ENCODE assay signal across 8 cellular contexts in genomic region chr16:30354423-30355143, GRCh38. TPM values are rescaled to one million over a fixed set of nuclear protein-coding genes. Genes with fewer than 3 reads are reported as not detected.
DNase-seq lines count a peak whose midpoint lies in the region; ATAC-seq, FAIRE-seq and TF ChIP-seq lines count a peak whose summit lies in the region.

No MANE protein-coding gene starts in this region.

- CTCF ChIA-PET in K562 (lab: Yijun Ruan, JAX; ENCODE audit: low intra/inter-chr PET ratio), result no interaction called here

- H3K4me1 ChIP-seq in HUES48 (ENCODE audit: control insufficient read depth, insufficient read depth, low read length), result peaks cover 7% of the 10 kb centered on the region; the same call in 1 of the 2 replicates
- H3K4me1 ChIP-seq in K562 (replicated peaks in 1 of 2; ENCODE audit: control insufficient read depth in 2 of 2, insufficient read depth in 2 of 2, low read length in 2 of 2), result peaks cover 13 to 49% of the 10 kb centered on the region in 2 experiments; a peak in 4 of 5 replicates
- H3K4me1 ChIP-seq in thoracic aorta (ENCODE audit: control insufficient read depth in 1 of 2, low read depth in 2 of 2), result peaks cover 28 to 50% of the 10 kb centered on the region in 2 donors

- H3K27ac ChIP-seq in HUES48 (ENCODE audit: low read depth, low read length), result peak overlapping the region; percentile 97
- H3K27ac ChIP-seq in K562 (ENCODE audit: extremely low read depth, low read depth, low read length), result peak overlapping the region; percentile 99
- H3K27ac ChIP-seq in thoracic aorta, result peak overlapping the region; percentile 88 to 95

- H3K4me2 ChIP-seq in K562 (ENCODE audit: insufficient read depth, low read length), result peak overlapping the region; percentile 99

- intact Hi-C loops in K562 (cut with micrococcal nuclease), result loop anchor here (2.0 to 5.0 kb wide), 2 partner anchors 16 to 53 kb away; partner anchors contain the start of genes TBC1D10B and ZNF771

- TF ChIP-seq CTCF in K562 (IDR thresholded peaks at IDR 0.05 in 2 of 3, conservative IDR thresholded peaks at IDR 0.05 in 1 of 3; ENCODE audit: insufficient read depth in 2 of 3, low read depth in 1 of 3, low read length in 3 of 3), result no peak
- no peak for TF ChIP-seq CTCF in thoracic aorta (IDR thresholded peaks at IDR 0.05)

- no peak for TF ChIP-seq EP300 in K562 (IDR thresholded peaks at IDR 0.05; ENCODE audit: low read length)

- POLR2A ChIA-PET in K562 (lab: Yijun Ruan, JAX), result interaction anchor here (0.5 to 8.2 kb wide), 11 partner anchors 10 to 383 kb away, joined by 3 to 77 read pairs (median 5); partner anchors contain the start of genes TBC1D10B and ZNF771

- peaks cover 65% of the 10 kb centered on the region for H3K36me3 ChIP-seq in HUES48 (ENCODE audit: control insufficient read depth, insufficient read depth, low read length)
- H3K36me3 ChIP-seq in K562 (ENCODE audit: control insufficient read depth, insufficient read depth, low read length), result peaks cover 70% of the 10 kb centered on the region; the same call in 2 of the 3 replicates
- peaks cover 50% of the 10 kb centered on the region for H3K36me3 ChIP-seq in thoracic aorta

- H3K9me3 ChIP-seq in HUES48 (ENCODE audit: control insufficient read depth, insufficient read depth, low read length) (no peaks in the 10 kb centered on the region), K562 (replicated peaks; ENCODE audit: control insufficient read depth, insufficient read depth, low read depth, low read length) (no peaks in the 10 kb centered on the region), thoracic aorta (no peaks in the 10 kb centered on the region)

- TSS peak; percentile 66 for BruUV-seq in K562 (replicated peaks; lab: Mats Ljungman, UMichigan)

- WGBS in K562 (ENCODE audit: insufficient coverage, low coverage, missing lambda C conversion rate), result 1% methylated on average over 21 of the region's 36 CpGs

- H3K27me3 ChIP-seq in HUES48 (ENCODE audit: control insufficient read depth, insufficient read depth, low read length), result no peaks in the 10 kb centered on the region
- no peaks in the 10 kb centered on the region for H3K27me3 ChIP-seq in K562 (ENCODE audit: control insufficient read depth in 2 of 2, insufficient read depth in 2 of 2, low read length in 2 of 2)
- no peaks in the 10 kb centered on the region for H3K27me3 ChIP-seq in thoracic aorta (replicated peaks; ENCODE audit: insufficient read depth)

- peak; percentile 15 for FAIRE-seq in K562 (lab: Jason Lieb, UNC)

- ATAC-seq in K562 (peak; percentile 43), left lobe of liver (peak; percentile 21), thoracic aorta (ENCODE audit: insufficient number of reproducible peaks, low FRiP score, low read depth) (no peak)

- in situ Hi-C loops in K562 (cut with MboI), result loop anchor here (25.0 kb wide), 1 partner anchor 892 kb away; the partner anchor contains the start of genes BOLA2, SLX1B and SULT1A4

- H3K9ac ChIP-seq in HUES48 (ENCODE audit: low read depth, low read length) (peak overlapping the region; percentile 93), K562 (ENCODE audit: insufficient read depth in 1 of 2, low read depth in 2 of 2, low read length in 2 of 2) (peak overlapping the region; percentile 96)

- H4K20me1 ChIP-seq in K562 (replicated peaks; ENCODE audit: control insufficient read depth, insufficient read depth, low read length), result no peaks in the 10 kb centered on the region

- TF ChIP-seq RAD21 in K562 (CRISPR knock-in tag; conservative IDR thresholded peaks at IDR 0.05 in 1 of 2, IDR thresholded peaks at IDR 0.05 in 1 of 2), result 0 out of 4 replicates have a peak, but pooled peaks of 1 of the 2 experiments have one; percentile 2

- peak overlapping the region; percentile 90 for H3K4me3 ChIP-seq in HUES48 (ENCODE audit: low read depth, low read length)
- peak overlapping the region; percentile 94 for H3K4me3 ChIP-seq in K562
- H3K4me3 ChIP-seq in thoracic aorta, result peak overlapping the region; percentile 98

- no peaks in the 10 kb centered on the region for H3K9me1 ChIP-seq in K562 (ENCODE audit: control insufficient read depth, insufficient read depth, low read length)

- peaks cover 30% of the 10 kb centered on the region for H3K79me2 ChIP-seq in K562 (ENCODE audit: control insufficient read depth, insufficient read depth, low read length)

- peak overlapping the region; percentile 96 for H2AFZ ChIP-seq in K562 (ENCODE audit: low read depth, low read length)

- DNase-seq in NCI-H2171 (lab: John Stamatoyannopoulos, UW) (peak; percentile 41), NCI-H2171 treated with DMSO at 0.1 percent for 48 hours (lab: John Stamatoyannopoulos, UW) (no peak), K562 (ENCODE audit: extremely low read depth in 1 of 4, low spot score in 3 of 4) (peak in 3 of 4 experiments; percentile 26 to 35 (median 32)), left lobe of liver (ENCODE audit: low spot score) (no peak), thoracic aorta (ENCODE audit: low spot score) (no peak), NCI-H524 (lab: John Stamatoyannopoulos, UW) (no peak), EL (no peak)

- no peak for TF ChIP-seq POLR2A in K562 (conservative IDR thresholded peaks at IDR 0.05)

RNA-seq across cellular contexts. Expression of gene CD2BP2, which starts 0.5 kb away (rescaled TPM):
- 34.0 and 85.0 TPM in 2 replicates for total RNA-seq in K562 (2011; cell fraction: chromatin; rRNA removed; ENCODE audit: low replicate concordance)
- 46.0 and 46.2 TPM in 2 replicates for total RNA-seq in K562 (2011; cell fraction: nucleolus; rRNA removed)
- total RNA-seq in K562 (2011; cell fraction: nucleoplasm; rRNA removed), result 40.7 and 40.8 TPM in 2 replicates
- 33.1 and 34.0 TPM in 2 replicates for total RNA-seq in K562 (2014; rRNA removed)
- total RNA-seq in K562 (2014; rRNA removed; fragmentation: Illumina TruSeq; extraction: Trizol), result 28.7 and 35.6 TPM in 2 replicates
- total RNA-seq in K562 (2015; rRNA removed; fragmentation: Illumina TruSeq; extraction: Trizol), result 37.3 and 38.0 TPM in 2 replicates
- 40.8 and 51.1 TPM in 2 replicates for total RNA-seq in K562 (2021)
- polyA plus RNA-seq in K562 (2011; rRNA removed), result 21.5 and 25.8 TPM in 2 replicates
- polyA plus RNA-seq in K562 (2011; cell fraction: cytosol; rRNA removed), result 20.4 and 25.3 TPM in 2 replicates
- polyA plus RNA-seq in K562 (2011; cell fraction: nucleus; rRNA removed), result 47.9 and 65.8 TPM in 2 replicates
- 31.3 and 33.2 TPM in 2 replicates for polyA plus RNA-seq in K562 (2012)
- 30.1 and 32.8 TPM in 2 replicates for polyA plus RNA-seq in K562 (2014; fragmentation: Illumina TruSeq; extraction: Trizol)
- polyA plus RNA-seq in K562 (2014; fragmentation: Nextera tagmentation; extraction: Ambion mirVana), result 1 to 10 TPM; 3.9 to 5.0 TPM
- 41.0 and 46.6 TPM in 2 replicates for polyA plus RNA-seq in K562 (2014; rRNA removed)
- polyA minus RNA-seq in K562 (2011; rRNA and poly(A)+ RNA removed), result 14.2 and 15.3 TPM in 2 replicates
- polyA minus RNA-seq in K562 (2011; cell fraction: cytosol; rRNA and poly(A)+ RNA removed), result 6.8 and 8.4 TPM in 2 replicates
- polyA minus RNA-seq in K562 (2011; cell fraction: nucleus; rRNA and poly(A)+ RNA removed), result 12.0 and 17.3 TPM in 2 replicates
- 15.4 TPM for total RNA-seq in left lobe of liver
- 10 to 100 TPM; 31.4 to 52.0 TPM for total RNA-seq in thoracic aorta

RNA-seq across cellular contexts. Expression of gene TBC1D10B, which starts 15.7 kb away (rescaled TPM):
- total RNA-seq in K562 (2011; cell fraction: chromatin; rRNA removed; ENCODE audit: low replicate concordance), result 61.1 and 115 TPM in 2 replicates
- 62.5 and 64.2 TPM in 2 replicates for total RNA-seq in K562 (2011; cell fraction: nucleolus; rRNA removed)
- 60.7 and 73.4 TPM in 2 replicates for total RNA-seq in K562 (2011; cell fraction: nucleoplasm; rRNA removed)
- total RNA-seq in K562 (2014; rRNA removed) (28.9 and 37.9 TPM in 2 replicates), K562 (2014; rRNA removed; fragmentation: Illumina TruSeq; extraction: Trizol) (11.9 and 12.6 TPM in 2 replicates), K562 (2015; rRNA removed; fragmentation: Illumina TruSeq; extraction: Trizol) (16.9 and 17.5 TPM in 2 replicates), K562 (2021) (52.1 and 55.4 TPM in 2 replicates), left lobe of liver (14.1 TPM), thoracic aorta (10 to 100 TPM; 34.5 TPM)
- polyA plus RNA-seq in K562 (2011; rRNA removed) (11.5 and 13.7 TPM in 2 replicates), K562 (2014; fragmentation: Illumina TruSeq; extraction: Trizol) (24.4 and 28.4 TPM in 2 replicates), K562 (2014; fragmentation: Nextera tagmentation; extraction: Ambion mirVana) (1 to 10 TPM; 2.2 to 2.3 TPM), K562 (2014; rRNA removed) (24.0 and 27.9 TPM in 2 replicates)
- polyA plus RNA-seq in K562 (2011; cell fraction: cytosol; rRNA removed), result 20.5 and 29.5 TPM in 2 replicates
- polyA plus RNA-seq in K562 (2011; cell fraction: nucleus; rRNA removed), result 30.9 and 49.1 TPM in 2 replicates
- 33.7 and 38.6 TPM in 2 replicates for polyA plus RNA-seq in K562 (2012)
- 13.2 and 19.4 TPM in 2 replicates for polyA minus RNA-seq in K562 (2011; rRNA and poly(A)+ RNA removed)
- 28.0 and 31.6 TPM in 2 replicates for polyA minus RNA-seq in K562 (2011; cell fraction: cytosol; rRNA and poly(A)+ RNA removed)
- polyA minus RNA-seq in K562 (2011; cell fraction: nucleus; rRNA and poly(A)+ RNA removed), result 12.7 and 15.8 TPM in 2 replicates

RNA-seq across cellular contexts. Expression of gene MYL11, which starts 20.0 kb away (rescaled TPM):
- total RNA-seq in K562 (2011; cell fraction: chromatin; rRNA removed; ENCODE audit: low replicate concordance), result not detected in 2 replicates
- total RNA-seq in K562 (2011; cell fraction: nucleolus; rRNA removed), result not detected in 2 replicates
- not detected in 2 replicates for total RNA-seq in K562 (2011; cell fraction: nucleoplasm; rRNA removed)
- total RNA-seq in K562 (2014; rRNA removed) (1.7 TPM in 1 of 2 replicates, not detected in the other), K562 (2014; rRNA removed; fragmentation: Illumina TruSeq; extraction: Trizol) (not detected in 2 replicates), K562 (2015; rRNA removed; fragmentation: Illumina TruSeq; extraction: Trizol) (1.5 and 2.0 TPM in 2 replicates), K562 (2021) (1.5 and 1.7 TPM in 2 replicates), left lobe of liver (not detected), thoracic aorta (under 1 TPM in 1 of 2 donors, not detected in 1; 0.81 TPM)
- polyA plus RNA-seq in K562 (2011; rRNA removed) (0.31 TPM in 1 of 2 replicates, not detected in the other), K562 (2014; fragmentation: Illumina TruSeq; extraction: Trizol) (not detected in 2 replicates), K562 (2014; fragmentation: Nextera tagmentation; extraction: Ambion mirVana) (under 1 TPM; 0.52 to 0.73 TPM), K562 (2014; rRNA removed) (0.62 TPM in 1 of 2 replicates, not detected in the other)
- polyA plus RNA-seq in K562 (2011; cell fraction: cytosol; rRNA removed), result 0.15 and 1.0 TPM in 2 replicates
- 1.1 TPM in 1 of 2 replicates, not detected in the other for polyA plus RNA-seq in K562 (2011; cell fraction: nucleus; rRNA removed)
- 0.53 and 3.4 TPM in 2 replicates for polyA plus RNA-seq in K562 (2012)
- not detected in 2 replicates for polyA minus RNA-seq in K562 (2011; rRNA and poly(A)+ RNA removed)
- not detected in 2 replicates for polyA minus RNA-seq in K562 (2011; cell fraction: cytosol; rRNA and poly(A)+ RNA removed)
- polyA minus RNA-seq in K562 (2011; cell fraction: nucleus; rRNA and poly(A)+ RNA removed), result not detected in 2 replicates

RNA-seq across cellular contexts. Expression of gene SEPTIN1, which starts 27.8 kb away (rescaled TPM):
- total RNA-seq in K562 (2011; cell fraction: chromatin; rRNA removed; ENCODE audit: low replicate concordance), result 3.4 and 4.0 TPM in 2 replicates
- total RNA-seq in K562 (2011; cell fraction: nucleolus; rRNA removed), result 2.5 and 4.2 TPM in 2 replicates
- 3.8 and 7.6 TPM in 2 replicates for total RNA-seq in K562 (2011; cell fraction: nucleoplasm; rRNA removed)
- 2.3 and 3.0 TPM in 2 replicates for total RNA-seq in K562 (2014; rRNA removed)
- 1.2 TPM in 2 replicates for total RNA-seq in K562 (2014; rRNA removed; fragmentation: Illumina TruSeq; extraction: Trizol)
- total RNA-seq in K562 (2015; rRNA removed; fragmentation: Illumina TruSeq; extraction: Trizol), result 0.69 and 0.72 TPM in 2 replicates
- 4.2 and 5.6 TPM in 2 replicates for total RNA-seq in K562 (2021)
- 2.1 and 2.3 TPM in 2 replicates for polyA plus RNA-seq in K562 (2011; rRNA removed)
- 3.4 TPM in 2 replicates for polyA plus RNA-seq in K562 (2011; cell fraction: cytosol; rRNA removed)
- 6.0 and 6.8 TPM in 2 replicates for polyA plus RNA-seq in K562 (2011; cell fraction: nucleus; rRNA removed)
- 3.3 and 4.4 TPM in 2 replicates for polyA plus RNA-seq in K562 (2012)
- 0.94 and 3.0 TPM in 2 replicates for polyA plus RNA-seq in K562 (2014; fragmentation: Illumina TruSeq; extraction: Trizol)
- polyA plus RNA-seq in K562 (2014; fragmentation: Nextera tagmentation; extraction: Ambion mirVana), result under 1 TPM in 1 of 2 experiments, not detected in 1; 0.23 TPM
- 4.5 and 5.1 TPM in 2 replicates for polyA plus RNA-seq in K562 (2014; rRNA removed)
- 0.42 and 1.3 TPM in 2 replicates for polyA minus RNA-seq in K562 (2011; rRNA and poly(A)+ RNA removed)
- 1.3 and 3.0 TPM in 2 replicates for polyA minus RNA-seq in K562 (2011; cell fraction: cytosol; rRNA and poly(A)+ RNA removed)
- 1.4 and 1.8 TPM in 2 replicates for polyA minus RNA-seq in K562 (2011; cell fraction: nucleus; rRNA and poly(A)+ RNA removed)
- total RNA-seq in left lobe of liver, result 1.4 TPM
- total RNA-seq in thoracic aorta, result 1 to 10 TPM; 3.0 to 4.2 TPM

RNA-seq across cellular contexts. Expression of gene ZNF48, which starts 40.6 kb away (rescaled TPM):
- total RNA-seq in K562 (2011; cell fraction: chromatin; rRNA removed; ENCODE audit: low replicate concordance), result 9.7 and 12.9 TPM in 2 replicates
- 10.7 and 14.3 TPM in 2 replicates for total RNA-seq in K562 (2011; cell fraction: nucleolus; rRNA removed)
- total RNA-seq in K562 (2011; cell fraction: nucleoplasm; rRNA removed), result 6.7 and 7.0 TPM in 2 replicates
- 8.6 and 10.8 TPM in 2 replicates for total RNA-seq in K562 (2014; rRNA removed)
- 3.3 and 3.4 TPM in 2 replicates for total RNA-seq in K562 (2014; rRNA removed; fragmentation: Illumina TruSeq; extraction: Trizol)
- 7.4 and 7.7 TPM in 2 replicates for total RNA-seq in K562 (2015; rRNA removed; fragmentation: Illumina TruSeq; extraction: Trizol)
- 9.0 and 11.6 TPM in 2 replicates for total RNA-seq in K562 (2021)
- 3.6 and 4.7 TPM in 2 replicates for polyA plus RNA-seq in K562 (2011; rRNA removed)
- 3.9 and 10.6 TPM in 2 replicates for polyA plus RNA-seq in K562 (2011; cell fraction: cytosol; rRNA removed)
- 4.6 and 11.2 TPM in 2 replicates for polyA plus RNA-seq in K562 (2011; cell fraction: nucleus; rRNA removed)
- 6.1 and 7.6 TPM in 2 replicates for polyA plus RNA-seq in K562 (2012)
- polyA plus RNA-seq in K562 (2014; fragmentation: Illumina TruSeq; extraction: Trizol), result 4.6 and 8.2 TPM in 2 replicates
- polyA plus RNA-seq in K562 (2014; fragmentation: Nextera tagmentation; extraction: Ambion mirVana), result under 1 TPM; 0.38 to 0.46 TPM
- polyA plus RNA-seq in K562 (2014; rRNA removed), result 5.8 and 6.0 TPM in 2 replicates
- polyA minus RNA-seq in K562 (2011; rRNA and poly(A)+ RNA removed), result 2.8 and 4.5 TPM in 2 replicates
- polyA minus RNA-seq in K562 (2011; cell fraction: cytosol; rRNA and poly(A)+ RNA removed), result 3.7 and 5.3 TPM in 2 replicates
- 5.9 and 6.3 TPM in 2 replicates for polyA minus RNA-seq in K562 (2011; cell fraction: nucleus; rRNA and poly(A)+ RNA removed)
- total RNA-seq in left lobe of liver, result 5.4 TPM
- 10 to 100 TPM; 10.9 to 11.1 TPM for total RNA-seq in thoracic aorta

Comparison
In these comparisons a context has a peak if more than half of its experiments do, and no peak if none do; other contexts are left out.
1. DNase-seq: peak in NCI-H2171 (single experiment) and K562 (3 of 4); none in NCI-H2171 treated with DMSO at 0.1 percent for 48 hours (single experiment), left lobe of liver (single experiment), thoracic aorta (single experiment), NCI-H524 (0 of 2) and EL (single experiment).
2. Peak in every context shown above with its lines, with median percentiles within 50 percentile points of each other: H3K27ac ChIP-seq and H3K4me3 ChIP-seq.